ENCODE assay signal across 7 cellular contexts in the genomic region with DNA sequence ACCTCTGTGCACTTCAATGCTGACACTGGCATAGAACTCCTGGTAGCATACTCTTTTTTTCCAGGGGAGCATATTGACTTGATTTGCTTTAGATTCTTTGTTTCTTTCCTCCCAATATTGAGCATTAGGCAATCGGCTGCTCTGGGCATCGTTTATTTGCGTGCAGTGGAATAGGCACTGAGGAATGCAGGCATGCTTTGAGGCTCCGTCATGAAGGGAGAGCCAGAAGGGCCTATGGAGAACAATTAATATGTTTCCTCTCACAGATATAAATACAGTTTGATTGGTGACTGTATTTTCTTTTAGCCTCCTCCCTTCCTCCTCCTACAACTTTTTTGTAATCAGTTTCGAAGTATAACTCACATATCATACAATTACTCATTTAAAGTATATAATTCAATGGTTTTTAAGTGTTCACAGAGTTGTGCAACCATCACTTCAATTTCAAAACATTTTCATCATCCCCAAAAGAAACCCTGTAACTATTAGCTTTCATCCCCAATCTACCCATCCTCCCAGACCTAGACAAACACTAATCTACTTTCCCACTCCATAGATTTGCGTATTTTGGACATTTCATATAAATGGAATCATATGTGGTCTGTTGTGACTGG.
A peak's percentile ranks its signal among the peaks of the same experiment; 100 is the strongest.
DNase-seq lines count a peak whose midpoint lies in the region; FAIRE-seq and TF ChIP-seq lines count a peak whose summit lies in the region.
"Not testable (repeated sequence)": the region's sequence is repeated elsewhere in the genome, so short reads cannot be mapped to it uniquely, and the experiment has no call there.

No MANE protein-coding gene starts in this region.

- not testable (repeated sequence) for H3K9me3 ChIP-seq in SJSA1 (replicated peaks)

- not testable (repeated sequence) for TF ChIP-seq POLR2A in H54 (IDR thresholded peaks at IDR 0.05; ENCODE audit: low read depth, low read length)

- peak; percentile 92 for DNase-seq in AG09319 (ENCODE audit: extremely low read depth, low read depth)
- DNase-seq in H54 (ENCODE audit: insufficient read length, low spot score) = not testable (repeated sequence)
- peak; percentile 37 to 51 for DNase-seq in SJSA1 (ENCODE audit: low read depth in 1 of 2, low spot score in 2 of 2)
- peak; percentile 18 for DNase-seq in astrocyte of the spinal cord (ENCODE audit: low read depth, low spot score)
- peak; percentile 95 for DNase-seq in fibroblast of gingiva (ENCODE audit: low read depth)
- DNase-seq in iris pigment epithelial cell (ENCODE audit: low read depth) = peak; percentile 78
- DNase-seq in skeletal muscle cell (ENCODE audit: low read depth) = peak; percentile 49

- peak; percentile 6 for FAIRE-seq in H54 (lab: Jason Lieb, UNC)

- TF ChIP-seq CTCF in AG09319 (IDR thresholded peaks at IDR 0.05; ENCODE audit: low read depth, low read length); astrocyte of the spinal cord (IDR thresholded peaks at IDR 0.05; ENCODE audit: low read depth, low read length): not testable (repeated sequence)

- peak overlapping the region; percentile 56 for H3K27ac ChIP-seq in SJSA1

- not testable (repeated sequence) for H3K36me3 ChIP-seq in SJSA1

- not testable (repeated sequence) for H3K27me3 ChIP-seq in SJSA1 (replicated peaks)

- in situ Hi-C loops in astrocyte of the spinal cord (cut with HindIII; ENCODE audit: low sequenced_read_pairs) = not testable (repeated sequence)

- H3K4me1 ChIP-seq in SJSA1 (replicated peaks) = peaks cover 31% of the 10 kb centered on the region

- H3K4me3 ChIP-seq in SJSA1; astrocyte of the spinal cord (ENCODE audit: low read depth, low read length); skeletal muscle cell (ENCODE audit: low read depth, low read length): not testable (repeated sequence)
